1 cellular context compared by ENCODE assay signal in genomic region chr20:56411287-56411686, GRCh38.
TF ChIP-seq lines count a peak whose summit lies in the region.

No MANE protein-coding gene starts in this region.

TF ChIP-seq in HepG2, 621 proteins besides CTCF, POLR2A, EP300 and RAD21:
- TF ChIP-seq ZBTB38 (CRISPR knock-in tag; IDR thresholded peaks at IDR 0.05) (peak; percentile 30; the same call in 1 of the 2 replicates), ZHX1 (CRISPR knock-in tag; IDR thresholded peaks at IDR 0.05; ENCODE audit: low read depth) (peak; percentile 30; the same call in 1 of the 2 replicates), ZNF567 (CRISPR knock-in tag; IDR thresholded peaks at IDR 0.05; ENCODE audit: borderline replicate concordance) (0 out of 2 replicates have a peak, but pooled peaks have one; percentile 21), SALL1 (CRISPR knock-in tag; IDR thresholded peaks at IDR 0.05) (0 out of 2 replicates have a peak, but pooled peaks have one; percentile 10), IRF9 (CRISPR knock-in tag; IDR thresholded peaks at IDR 0.05; ENCODE audit: borderline replicate concordance) (0 out of 2 replicates have a peak, but pooled peaks have one; percentile 31), ZNF224 (CRISPR knock-in tag; IDR thresholded peaks at IDR 0.05) (0 out of 2 replicates have a peak, but pooled peaks have one; percentile 30), ZNF781 (CRISPR knock-in tag; IDR thresholded peaks at IDR 0.05; ENCODE audit: borderline replicate concordance, not compliant biosample characterization) (peak; percentile 40)
